1 cellular context compared by ENCODE assay signal in genomic region chr14:63737582-63738006, GRCh38.
TF ChIP-seq lines count a peak whose summit lies in the region.

No MANE protein-coding gene starts in this region.

TF ChIP-seq in GM12878, 131 proteins besides CTCF, POLR2A, EP300 and RAD21 (continued from another document and continues in another):
- TF ChIP-seq IRF3 (IDR thresholded peaks at IDR 0.05) (no peak), MLLT1 (IDR thresholded peaks at IDR 0.05) (0 out of 2 replicates have a peak, but pooled peaks have one; percentile 10), NFXL1 (IDR thresholded peaks at IDR 0.05; ENCODE audit: borderline replicate concordance) (no peak), IRF5 (IDR thresholded peaks at IDR 0.05; ENCODE audit: borderline replicate concordance) (no peak), ZNF384 (IDR thresholded peaks at IDR 0.05; ENCODE audit: borderline replicate concordance, low read depth, low read length) (no peak), CHD1 (IDR thresholded peaks at IDR 0.05; ENCODE audit: low read depth, low read length) (no peak), NKRF (conservative IDR thresholded peaks at IDR 0.05) (no peak), ZNF622 (IDR thresholded peaks at IDR 0.05) (no peak), BRCA1 (IDR thresholded peaks at IDR 0.05; ENCODE audit: low read depth, low read length) (no peak), SRF (IDR thresholded peaks at IDR 0.05; ENCODE audit: low read depth in 2 of 2, low read length in 2 of 2) (no peak), RELB (IDR thresholded peaks at IDR 0.05; ENCODE audit: low read depth) (peak; percentile 86), CBFB (IDR thresholded peaks at IDR 0.05; ENCODE audit: low read depth) (no peak), ATF3 (IDR thresholded peaks at IDR 0.05; ENCODE audit: borderline replicate concordance, extremely low read depth, low read depth, low read length) (no peak), BACH1 (IDR thresholded peaks at IDR 0.05; ENCODE audit: borderline replicate concordance) (no peak), EGR1 (IDR thresholded peaks at IDR 0.05; ENCODE audit: borderline replicate concordance in 1 of 2, low read depth in 2 of 2, low read length in 2 of 2) (no peak), ZNF592 (IDR thresholded peaks at IDR 0.05) (no peak), HDAC6 (IDR thresholded peaks at IDR 0.05; ENCODE audit: unreplicated experiment) (no peak), CREM (IDR thresholded peaks at IDR 0.05; ENCODE audit: low read depth) (no peak; the same call in 1 of the 2 replicates), SIX5 (IDR thresholded peaks at IDR 0.05; ENCODE audit: low read depth, low read length, severe bottlenecking) (peak; percentile 13), POLR2AphosphoS2 (IDR thresholded peaks at IDR 0.05; ENCODE audit: low read depth, low read length) (no peak), MEF2B (IDR thresholded peaks at IDR 0.05; ENCODE audit: partially characterized antibody, poor library complexity, severe bottlenecking) (peak; percentile 76), ZZZ3 (IDR thresholded peaks at IDR 0.05; ENCODE audit: control insufficient read depth, insufficient read length, low read depth) (no peak), KLF5 (IDR thresholded peaks at IDR 0.05; ENCODE audit: partially characterized antibody) (no peak), CEBPB (IDR thresholded peaks at IDR 0.05; ENCODE audit: borderline replicate concordance in 1 of 2, low read depth in 2 of 2, low read length in 2 of 2) (no peak), NR2C2 (IDR thresholded peaks at IDR 0.05; ENCODE audit: borderline replicate concordance, control insufficient read depth, insufficient read length, low read depth) (no peak), TCF3 (IDR thresholded peaks at IDR 0.05; ENCODE audit: borderline replicate concordance, insufficient read depth, low read depth, low read length) (no peak), CHD4 (IDR thresholded peaks at IDR 0.05) (no peak), E4F1 (IDR thresholded peaks at IDR 0.05; ENCODE audit: borderline replicate concordance, partially characterized antibody) (no peak), DPF2 (IDR thresholded peaks at IDR 0.05) (no peak), NR2F1 (conservative IDR thresholded peaks at IDR 0.05) (no peak), ZNF274 (IDR thresholded peaks at IDR 0.05; ENCODE audit: insufficient read depth, insufficient read length) (no peak), TAF1 (IDR thresholded peaks at IDR 0.05; ENCODE audit: borderline replicate concordance, low read depth, low read length) (no peak), IRF4 (IDR thresholded peaks at IDR 0.05; ENCODE audit: low read depth, low read length) (0 out of 2 replicates have a peak, but pooled peaks have one; percentile 58), ATF7 (IDR thresholded peaks at IDR 0.05; ENCODE audit: low read depth) (peak; percentile 42; the same call in 1 of the 2 replicates), LARP7 (IDR thresholded peaks at IDR 0.05) (no peak), CHD2 (IDR thresholded peaks at IDR 0.05; ENCODE audit: borderline replicate concordance, low read depth, low read length) (no peak), SKIL (IDR thresholded peaks at IDR 0.05; ENCODE audit: low read depth, poor library complexity, severe bottlenecking) (peak; percentile 90), MYC (IDR thresholded peaks at IDR 0.05; ENCODE audit: insufficient read depth, insufficient read length, insufficient replicate concordance, low read length, severe bottlenecking) (no peak), BCL11A (IDR thresholded peaks at IDR 0.05; ENCODE audit: low read depth, low read length) (no peak), PML (IDR thresholded peaks at IDR 0.05; ENCODE audit: low read length) (no peak), HSF1 (IDR thresholded peaks at IDR 0.05; ENCODE audit: low read depth, low read length) (peak; percentile 95), STAT1 (conservative IDR thresholded peaks at IDR 0.05) (no peak; the same call in 1 of the 2 replicates), EZH2 (IDR thresholded peaks at IDR 0.05; ENCODE audit: borderline replicate concordance, control insufficient read depth, low read depth, low read length) (no peak), ZNF217 (IDR thresholded peaks at IDR 0.05) (no peak), JUNB (IDR thresholded peaks at IDR 0.05) (peak; percentile 77), PAX5 (IDR thresholded peaks at IDR 0.05; ENCODE audit: borderline replicate concordance, low read depth, low read length) (no peak), SMARCA5 (IDR thresholded peaks at IDR 0.05) (no peak), ZSCAN29 (IDR thresholded peaks at IDR 0.05) (no peak)
